ENCODE assay signal across 8 cellular contexts in genomic region chr7:45917658-45918057, GRCh38. TPM values are rescaled to one million over a fixed set of nuclear protein-coding genes. Genes with fewer than 3 reads are reported as not detected.
A peak's percentile ranks its signal among the peaks of the same experiment; 100 is the strongest.
DNase-seq lines count a peak whose midpoint lies in the region; ATAC-seq and TF ChIP-seq lines count a peak whose summit lies in the region.

No MANE protein-coding gene starts in this region.

- POLR2A ChIA-PET in CD4-positive, alpha-beta memory T cell (lab: Charles Lee; ENCODE audit: partially characterized antibody), result interaction anchor here (1.5 kb wide), 1 partner anchor 22 kb away, joined by 5 read pairs; no protein-coding TSS in a partner anchor
- POLR2A ChIA-PET in Panc1 (lab: Charles Lee), result no interaction called here

- H3K27ac Mint-ChIP-seq in CD4-positive, alpha-beta memory T cell, result no peak overlapping the region
- no peak overlapping the region for H3K27ac Mint-ChIP-seq in activated T-helper 2 cell treated with anti-CD3 and anti-CD28 coated beads, Interferon-gamma antibody, Interleukin-2, Interleukin-4, amounts not matched to agents 10 μg/mL and 5 μg/mL and 100 μg/mL, durations not matched to agents 14 hours and 24 hours and 36 hours

- peaks cover 28% of the 10 kb centered on the region for H3K79me2 ChIP-seq in osteoblast (ENCODE audit: insufficient read depth, low read length)

- intact Hi-C loops in CD4-positive, alpha-beta memory T cell (cut with micrococcal nuclease), result loop anchor here (1.0 to 5.0 kb wide), 2 partner anchors 1171 to 1900 kb away; no protein-coding TSS in a partner anchor
- intact Hi-C loops in Panc1 (cut with micrococcal nuclease; ENCODE audit: unreplicated experiment), result loop anchor here (2.0 kb wide), 1 partner anchor 1263 kb away; no protein-coding TSS in a partner anchor
- intact Hi-C loops in activated T-helper 2 cell treated with anti-CD3 and anti-CD28 coated beads, Interferon-gamma antibody, Interleukin-2, Interleukin-4, amounts not matched to agents 10 μg/mL and 5 μg/mL and 100 μg/mL, durations not matched to agents 14 hours and 24 hours and 36 hours (cut with micrococcal nuclease), result loop anchor here (1.0 to 5.0 kb wide), 3 partner anchors 435 to 1900 kb away; no protein-coding TSS in a partner anchor

- TF ChIP-seq CTCF in HL-60 (IDR thresholded peaks at IDR 0.05; ENCODE audit: insufficient read depth, low read length) (peak; percentile 83), Panc1 (IDR thresholded peaks at IDR 0.05) (peak; percentile 99), osteoblast (IDR thresholded peaks at IDR 0.05; ENCODE audit: extremely low read depth, low read depth, low read length) (peak; percentile 94), thoracic aorta (IDR thresholded peaks at IDR 0.05) (peak; percentile 96)

- H3K9me3 Mint-ChIP-seq in CD4-positive, alpha-beta memory T cell, result no peaks in the 10 kb centered on the region
- no peaks in the 10 kb centered on the region for H3K9me3 Mint-ChIP-seq in activated T-helper 2 cell treated with anti-CD3 and anti-CD28 coated beads, Interferon-gamma antibody, Interleukin-2, Interleukin-4, amounts not matched to agents 10 μg/mL and 5 μg/mL and 100 μg/mL, durations not matched to agents 14 hours and 24 hours and 36 hours

- CTCF ChIA-PET in CD4-positive, alpha-beta memory T cell (lab: Charles Lee; ENCODE audit: partially characterized antibody), result interaction anchor here (0.6 to 3.2 kb wide), 12 partner anchors 9 to 1221 kb away, joined by 3 to 12 read pairs (median 4); no protein-coding TSS in a partner anchor
- CTCF ChIA-PET in Panc1 (lab: Charles Lee), result interaction anchor here (0.6 to 1.0 kb wide), 3 partner anchors 152 to 1205 kb away, joined by 3 to 6 read pairs (median 3); no protein-coding TSS in a partner anchor

- H3K4me2 ChIP-seq in osteoblast (ENCODE audit: insufficient read depth, low read length), result peak overlapping the region; percentile 88

- H3K4me3 Mint-ChIP-seq in CD4-positive, alpha-beta memory T cell, result peak overlapping the region in 4 of 8 donors; percentile 15 to 57 (median 36)
- H3K4me3 Mint-ChIP-seq in activated T-helper 2 cell treated with anti-CD3 and anti-CD28 coated beads, Interferon-gamma antibody, Interleukin-2, Interleukin-4, amounts not matched to agents 10 μg/mL and 5 μg/mL and 100 μg/mL, durations not matched to agents 14 hours and 24 hours and 36 hours (ENCODE audit: low read depth), result no peak overlapping the region

- peaks cover 32% of the 10 kb centered on the region for H3K4me1 ChIP-seq in CD4-positive, alpha-beta memory T cell (ENCODE audit: insufficient read depth, low read length)
- H3K4me1 ChIP-seq in Panc1 (ENCODE audit: control insufficient read depth, insufficient read depth, low read length) (peaks cover 6% of the 10 kb centered on the region; the same call in 1 of the 2 replicates), osteoblast (ENCODE audit: insufficient read depth, low read length) (peaks cover 35% of the 10 kb centered on the region), thoracic aorta (ENCODE audit: control insufficient read depth in 1 of 2, low read depth in 2 of 2) (peaks cover 4 to 45% of the 10 kb centered on the region in 2 donors)

- peaks cover 22 to 30% of the 10 kb centered on the region in 2 donors for H3K27me3 Mint-ChIP-seq in CD4-positive, alpha-beta memory T cell
- peaks cover 36% of the 10 kb centered on the region for H3K27me3 Mint-ChIP-seq in activated T-helper 2 cell treated with anti-CD3 and anti-CD28 coated beads, Interferon-gamma antibody, Interleukin-2, Interleukin-4, amounts not matched to agents 10 μg/mL and 5 μg/mL and 100 μg/mL, durations not matched to agents 14 hours and 24 hours and 36 hours (ENCODE audit: low read depth)

- ATAC-seq in Panc1 (peak; percentile 79), thoracic aorta (ENCODE audit: insufficient number of reproducible peaks, low FRiP score, low read depth) (no peak)

- BruUV-seq in Panc1 (replicated peaks; lab: Mats Ljungman, UMichigan), result no TSS peak

- peaks cover 7 to 45% (median 22%) of the 10 kb centered on the region in 4 donors for H3K4me1 Mint-ChIP-seq in CD4-positive, alpha-beta memory T cell
- peaks cover 18% of the 10 kb centered on the region for H3K4me1 Mint-ChIP-seq in activated T-helper 2 cell treated with anti-CD3 and anti-CD28 coated beads, Interferon-gamma antibody, Interleukin-2, Interleukin-4, amounts not matched to agents 10 μg/mL and 5 μg/mL and 100 μg/mL, durations not matched to agents 14 hours and 24 hours and 36 hours (ENCODE audit: low read depth)

- H2AFZ ChIP-seq in osteoblast (ENCODE audit: low read length), result peak overlapping the region; percentile 14

- H3K27me3 ChIP-seq in CD4-positive, alpha-beta memory T cell (ENCODE audit: insufficient read depth, low read length), result peaks cover 9% of the 10 kb centered on the region
- peaks cover 41% of the 10 kb centered on the region for H3K27me3 ChIP-seq in HL-60 (ENCODE audit: insufficient read depth, poor library complexity, severe bottlenecking)
- peaks cover 19% of the 10 kb centered on the region for H3K27me3 ChIP-seq in Panc1 (ENCODE audit: control insufficient read depth, insufficient read depth, low read length)
- H3K27me3 ChIP-seq in osteoblast (ENCODE audit: insufficient read depth, low read length), result no peaks in the 10 kb centered on the region
- H3K27me3 ChIP-seq in thoracic aorta (replicated peaks; ENCODE audit: insufficient read depth), result no peaks in the 10 kb centered on the region

- in situ Hi-C loops in Panc1 (cut with HindIII; ENCODE audit: low pct_unique_long_range_greater_than_20kb, low sequenced_read_pairs), result no loop called here

- H3K36me3 Mint-ChIP-seq in CD4-positive, alpha-beta memory T cell, result peaks cover 0 to 2% of the 10 kb centered on the region in 2 donors
- no peaks in the 10 kb centered on the region for H3K36me3 Mint-ChIP-seq in activated T-helper 2 cell treated with anti-CD3 and anti-CD28 coated beads, Interferon-gamma antibody, Interleukin-2, Interleukin-4, amounts not matched to agents 10 μg/mL and 5 μg/mL and 100 μg/mL, durations not matched to agents 14 hours and 24 hours and 36 hours (ENCODE audit: low read depth)

- no peak overlapping the region for H3K4me3 ChIP-seq in CD4-positive, alpha-beta memory T cell (ENCODE audit: low read length in 2 of 2)
- no peak overlapping the region for H3K4me3 ChIP-seq in HL-60 (replicated peaks; ENCODE audit: insufficient read depth, low read length)
- H3K4me3 ChIP-seq in Panc1 (ENCODE audit: low read depth in 2 of 2, low read length in 2 of 2), result peak overlapping the region in 1 of 2 experiments; percentile 29; a peak in 2 of 4 replicates
- peak overlapping the region; percentile 77 for H3K4me3 ChIP-seq in osteoblast (ENCODE audit: insufficient read depth, low read length)
- peak overlapping the region; percentile 55 for H3K4me3 ChIP-seq in thoracic aorta

- H3K9me3 ChIP-seq in CD4-positive, alpha-beta memory T cell (ENCODE audit: control insufficient read depth in 1 of 2, low read length in 2 of 2), result no peaks in the 10 kb centered on the region
- H3K9me3 ChIP-seq in Panc1 (ENCODE audit: control insufficient read depth, insufficient read depth, low read depth, low read length) (no peaks in the 10 kb centered on the region), osteoblast (ENCODE audit: low read depth, low read length) (no peaks in the 10 kb centered on the region), thoracic aorta (no peaks in the 10 kb centered on the region)

- no peaks in the 10 kb centered on the region for H3K36me3 ChIP-seq in CD4-positive, alpha-beta memory T cell (ENCODE audit: insufficient read depth, low read length)
- H3K36me3 ChIP-seq in Panc1 (ENCODE audit: control insufficient read depth, insufficient read depth, low read length) (no peaks in the 10 kb centered on the region), osteoblast (ENCODE audit: insufficient read depth, low read length) (peaks cover 56% of the 10 kb centered on the region), thoracic aorta (peaks cover 22% of the 10 kb centered on the region)

- peaks cover 46% of the 10 kb centered on the region for H4K20me1 ChIP-seq in osteoblast (ENCODE audit: insufficient read depth, low read length)

- DNase-seq in CD4-positive, alpha-beta memory T cell, result peak; percentile 50 to 64 (median 60)
- DNase-seq in GM19238 (ENCODE audit: insufficient read length, low spot score) (peak; percentile 64), HL-60 (ENCODE audit: low read depth in 1 of 2, low spot score in 1 of 2) (peak; percentile 25 to 59), Panc1 (ENCODE audit: low read depth, low spot score) (no peak), foreskin melanocyte (peak; percentile 40), osteoblast (ENCODE audit: insufficient read length, low spot score, missing footprints) (peak; percentile 93), thoracic aorta (ENCODE audit: low spot score) (no peak)
- peak; percentile 57 for DNase-seq in activated T-helper 2 cell treated with anti-CD3 and anti-CD28 coated beads, Interferon-gamma antibody, Interleukin-2, Interleukin-4, amounts not matched to agents 10 μg/mL and 5 μg/mL and 100 μg/mL, durations not matched to agents 14 hours and 24 hours and 36 hours (ENCODE audit: low spot score)

- H3K27ac ChIP-seq in CD4-positive, alpha-beta memory T cell (ENCODE audit: low read depth, low read length), result no peak overlapping the region
- H3K27ac ChIP-seq in HL-60 (replicated peaks), result no peak overlapping the region
- H3K27ac ChIP-seq in Panc1 (ENCODE audit: low read length), result no peak overlapping the region
- H3K27ac ChIP-seq in osteoblast (ENCODE audit: low read depth, low read length), result peak overlapping the region; percentile 60
- no peak overlapping the region for H3K27ac ChIP-seq in thoracic aorta

RNA-seq across cellular contexts. Expression of gene IGFBP3, which starts 3.4 kb away (rescaled TPM):
- total RNA-seq in CD4-positive, alpha-beta memory T cell, result 10 to 100 TPM; 18.4 to 19.0 TPM
- polyA plus RNA-seq in CD4-positive, alpha-beta memory T cell, result 10 to 100 TPM; 10.4 to 12.9 TPM
- total RNA-seq in Panc1 (2021; ENCODE audit: unreplicated experiment), result 6.0 TPM
- polyA plus RNA-seq in Panc1 (2012; ENCODE audit: insufficient read length), result 11.4 TPM
- 0.41 and 0.48 TPM in 2 replicates for total RNA-seq in activated T-helper 2 cell treated with anti-CD3 and anti-CD28 coated beads, Interferon-gamma antibody, Interleukin-2, Interleukin-4, amounts not matched to agents 10 μg/mL and 5 μg/mL and 100 μg/mL, durations not matched to agents 14 hours and 24 hours and 36 hours
- total RNA-seq in osteoblast, result 2,046 and 2,181 TPM in 2 replicates
- total RNA-seq in thoracic aorta, result 1,000 to 10,000 TPM in 1 of 2 donors, 100 to 1,000 TPM in 1; 884 to 1,323 TPM

RNA-seq across cellular contexts. Expression of gene IGFBP1, which starts 29.4 kb away (rescaled TPM):
- not detected for total RNA-seq in CD4-positive, alpha-beta memory T cell
- polyA plus RNA-seq in CD4-positive, alpha-beta memory T cell, result not detected
- total RNA-seq in Panc1 (2021; ENCODE audit: unreplicated experiment) (0.33 TPM), osteoblast (0.59 and 4.0 TPM in 2 replicates), thoracic aorta (not detected)
- polyA plus RNA-seq in Panc1 (2012; ENCODE audit: insufficient read length), result not detected
- total RNA-seq in activated T-helper 2 cell treated with anti-CD3 and anti-CD28 coated beads, Interferon-gamma antibody, Interleukin-2, Interleukin-4, amounts not matched to agents 10 μg/mL and 5 μg/mL and 100 μg/mL, durations not matched to agents 14 hours and 24 hours and 36 hours, result not detected in 2 replicates

RNA-seq across cellular contexts. Expression of gene CCDC201, which starts 44.8 kb away (rescaled TPM):
- total RNA-seq in CD4-positive, alpha-beta memory T cell, result not detected
- not detected for polyA plus RNA-seq in CD4-positive, alpha-beta memory T cell
- not detected for total RNA-seq in Panc1 (2021; ENCODE audit: unreplicated experiment)
- polyA plus RNA-seq in Panc1 (2012; ENCODE audit: insufficient read length), result not detected
- total RNA-seq in activated T-helper 2 cell treated with anti-CD3 and anti-CD28 coated beads, Interferon-gamma antibody, Interleukin-2, Interleukin-4, amounts not matched to agents 10 μg/mL and 5 μg/mL and 100 μg/mL, durations not matched to agents 14 hours and 24 hours and 36 hours, result not detected in 2 replicates
- total RNA-seq in osteoblast, result not detected in 2 replicates
- not detected for total RNA-seq in thoracic aorta

Comparison
In these comparisons a context has a peak if more than half of its experiments do, and no peak if none do; other contexts are left out.
1. DNase-seq: peak in CD4-positive, alpha-beta memory T cell (5 of 5), GM19238 (single experiment), HL-60 (2 of 2), activated T-helper 2 cell treated with anti-CD3 and anti-CD28 coated beads, Interferon-gamma antibody, Interleukin-2, Interleukin-4, amounts not matched to agents 10 μg/mL and 5 μg/mL and 100 μg/mL, durations not matched to agents 14 hours and 24 hours and 36 hours (single experiment), foreskin melanocyte (single experiment) and osteoblast (single experiment); none in Panc1 (single experiment) and thoracic aorta (single experiment).
2. H3K4me3 ChIP-seq: peak in osteoblast (single experiment) and thoracic aorta (single experiment); none in CD4-positive, alpha-beta memory T cell (0 of 2) and HL-60 (single experiment).
3. RNA of gene IGFBP3, which starts 3.4 kb away (total RNA-seq): 2,046 to 2,181 TPM in osteoblast and 884 to 1,323 TPM in thoracic aorta; 18.4 to 19.0 TPM in CD4-positive, alpha-beta memory T cell, 6.0 TPM in Panc1 (single experiment) and 0.41 to 0.48 TPM in activated T-helper 2 cell treated with anti-CD3 and anti-CD28 coated beads, Interferon-gamma antibody, Interleukin-2, Interleukin-4, amounts not matched to agents 10 μg/mL and 5 μg/mL and 100 μg/mL, durations not matched to agents 14 hours and 24 hours and 36 hours; every median in the first group is over 10 times any median in the second.
4. Peak in every context shown above with its lines, with median percentiles within 50 percentile points of each other: CTCF ChIP-seq.